27 cellular contexts compared by ENCODE assay signal in genomic region chr2:86397989-86398388, GRCh38. TPM values are rescaled to one million over a fixed set of nuclear protein-coding genes. Genes with fewer than 3 reads are reported as not detected.
DNase-seq lines count a peak whose midpoint lies in the region; ATAC-seq, FAIRE-seq and TF ChIP-seq lines count a peak whose summit lies in the region.
"Had no signal": no experiment of that assay in that cellular context is flagged by ENCODE, and none has a peak within 500 bp of the region (broad histone marks: within the 10 kb centered on the region; RNA-seq: fewer than 3 reads in every experiment).

No MANE protein-coding gene starts in this region.

- H3K4me1 Mint-ChIP-seq in nephron progenitor cell = no peaks in the 10 kb centered on the region

- CTCF ChIA-PET in PC-3 (lab: Charles Lee) = no interaction called here

- H3K9me2 ChIP-seq in PC-3 (replicated peaks; ENCODE audit: low read length) = no peaks in the 10 kb centered on the region

- H3K4me3 Mint-ChIP-seq in nephron progenitor cell = no peak overlapping the region
- H3K4me3 Mint-ChIP-seq: activated CD8-positive, alpha-beta T cell treated with anti-CD3 and anti-CD28 coated beads, Interleukin-2, amount 10 ng/mL, durations not matched to agents 7 days and 5 days; activated naive CD8-positive, alpha-beta T cell treated with anti-CD3 and anti-CD28 coated beads, Interleukin-2, amount 50 U/mL, for 24 hours had no signal

- 0 out of 2 replicates have a peak overlapping the region, but pooled peaks have one; percentile 26 for H2AFZ ChIP-seq in PC-3 (ENCODE audit: low read length)

- H3K36me3 Mint-ChIP-seq in nephron progenitor cell (ENCODE audit: low read depth) = no peaks in the 10 kb centered on the region

- no peak overlapping the region for H3K27ac Mint-ChIP-seq in nephron progenitor cell
- H3K27ac Mint-ChIP-seq: activated CD8-positive, alpha-beta T cell treated with anti-CD3 and anti-CD28 coated beads, Interleukin-2, amount 10 ng/mL, durations not matched to agents 7 days and 5 days; activated naive CD8-positive, alpha-beta T cell treated with anti-CD3 and anti-CD28 coated beads, Interleukin-2, amount 50 U/mL, for 24 hours had no signal

- H3K4me2 ChIP-seq in PC-3 (ENCODE audit: low read length) = no peak overlapping the region

- TF ChIP-seq EP300 in esophagus muscularis mucosa (IDR thresholded peaks at IDR 0.05) = no peak

- H3K4me3 ChIP-seq in PC-3 (ENCODE audit: low read length) (no peak overlapping the region), esophagus muscularis mucosa (no peak overlapping the region)
- H3K4me3 ChIP-seq: HAP-1, testis had no signal

- FAIRE-seq in GM18507 (lab: Jason Lieb, UNC) = peak; percentile 72
- FAIRE-seq: colon, G401.6, HepG2 had no signal

- ATAC-seq in HG03060 (IDR thresholded peaks at IDR 0.05; ENCODE audit: low read depth, unreplicated experiment) (peak; percentile 29), PC-3 (no peak), GM19397 (IDR thresholded peaks at IDR 0.05; ENCODE audit: unreplicated experiment) (no peak), GM21825 (IDR thresholded peaks at IDR 0.05; ENCODE audit: unreplicated experiment) (no peak)
- ATAC-seq: activated CD4-positive, CD25-positive, alpha-beta regulatory T cell treated with anti-CD3 and anti-CD28 coated beads, Interleukin-2, amount 50 U/mL, for 24 hours; activated CD8-positive, alpha-beta T cell treated with anti-CD3 and anti-CD28 coated beads, Interleukin-2, amount 10 ng/mL, durations not matched to agents 7 days and 5 days; activated naive CD8-positive, alpha-beta T cell treated with anti-CD3 and anti-CD28 coated beads, Interleukin-2, amount 50 U/mL, for 24 hours; HepG2 had no signal

- no peak for DNase-seq in GM18507 (ENCODE audit: extremely low spot score, insufficient read length, low read depth)
- DNase-seq in PC-3 = no peak
- DNase-seq in esophagus muscularis mucosa (ENCODE audit: extremely low spot score) = peak; percentile 42
- DNase-seq in NCI-H1436 treated with DMSO at 0.1 percent for 48 hours (lab: John Stamatoyannopoulos, UW) = no peak
- DNase-seq in nephron progenitor cell = no peak
- DNase-seq: activated CD8-positive, alpha-beta T cell treated with anti-CD3 and anti-CD28 coated beads, Interleukin-2, amount 10 ng/mL, durations not matched to agents 7 days and 5 days; activated gamma-delta T cell; activated naive CD8-positive, alpha-beta T cell treated with anti-CD3 and anti-CD28 coated beads, Interleukin-2, amount 50 U/mL, for 24 hours; brain microvascular endothelial cell; DMS 273 treated with DMSO at 0.1 percent for 48 hours; kidney glomerular epithelial cell; mammary epithelial cell; NCI-H1417; NCI-H510A treated with DMSO at 0.1 percent for 48 hours; occipital lobe; stimulated activated CD4-positive, alpha-beta T cell treated with anti-CD3 and anti-CD28 coated beads, Interleukin-2, amount 100 ng/mL, for 48 hours; stimulated activated naive CD4-positive, alpha-beta T cell; T1000; testis had no signal

- H3F3A ChIP-seq in PC-3 (ENCODE audit: low read length, unreplicated experiment) = no peaks in the 10 kb centered on the region

- intact Hi-C loops in PC-3 (cut with micrococcal nuclease) (loop anchor here (2.0 to 10.0 kb wide), 3 partner anchors 44 to 223 kb away; partner anchors contain the start of gene KDM3A), esophagus muscularis mucosa (cut with DNase I) (no loop called here)

- H3K27me3 ChIP-seq in PC-3 (ENCODE audit: low read length) (no peaks in the 10 kb centered on the region), esophagus muscularis mucosa (no peaks in the 10 kb centered on the region)
- H3K27me3 ChIP-seq: brain microvascular endothelial cell, testis had no signal

- TF ChIP-seq POLR2A in esophagus muscularis mucosa (IDR thresholded peaks at IDR 0.05; ENCODE audit: low read depth) = no peak

- no peak overlapping the region for H3K9ac ChIP-seq in PC-3 (ENCODE audit: low read length)

- no peaks in the 10 kb centered on the region for H4K20me1 ChIP-seq in PC-3 (ENCODE audit: low read length)

- H3K36me3 ChIP-seq in PC-3 (ENCODE audit: low read depth, low read length) = no peaks in the 10 kb centered on the region
- no peaks in the 10 kb centered on the region for H3K36me3 ChIP-seq in esophagus muscularis mucosa
- H3K36me3 ChIP-seq: brain microvascular endothelial cell, HAP-1 had no signal

- POLR2A ChIA-PET in PC-3 (lab: Charles Lee; ENCODE audit: unreplicated experiment) = no interaction called here

- TF ChIP-seq CTCF in PC-3 (conservative IDR thresholded peaks at IDR 0.05; ENCODE audit: low read depth, low read length) = no peak
- no peak for TF ChIP-seq CTCF in esophagus muscularis mucosa (IDR thresholded peaks at IDR 0.05)
- no peak for TF ChIP-seq CTCF in nephron progenitor cell (IDR thresholded peaks at IDR 0.05)

- no TSS peak for BruUV-seq in PC-3 (replicated peaks; lab: Mats Ljungman, UMichigan)

- H3K27ac ChIP-seq in PC-3 (ENCODE audit: low read length) (no peak overlapping the region), esophagus muscularis mucosa (replicated peaks in 1 of 4) (no peak overlapping the region)
- H3K27ac ChIP-seq: brain microvascular endothelial cell, testis had no signal

- H3K79me2 ChIP-seq in PC-3 (ENCODE audit: low read length) = no peaks in the 10 kb centered on the region

- H3K9me3 Mint-ChIP-seq in nephron progenitor cell = peaks cover under 1% of the 10 kb centered on the region

- H3K4me1 ChIP-seq in PC-3 (ENCODE audit: insufficient read depth, low read length) (peaks cover 13% of the 10 kb centered on the region), esophagus muscularis mucosa (peaks cover 0 to 10% (median 7%) of the 10 kb centered on the region in 4 donors)

- H3K27me3 Mint-ChIP-seq in nephron progenitor cell (ENCODE audit: low read depth, poor library complexity) = peaks cover 6% of the 10 kb centered on the region

- H3K9me3 ChIP-seq in PC-3 (ENCODE audit: low read length) (no peaks in the 10 kb centered on the region), esophagus muscularis mucosa (no peaks in the 10 kb centered on the region)
- H3K9me3 ChIP-seq: HAP-1, testis had no signal

- WGBS in esophagus muscularis mucosa = 59% methylated on average over 6 of the region's 6 CpGs

RNA-seq across cellular contexts. Expression of gene KDM3A, which starts 43.2 kb away (rescaled TPM):
- total RNA-seq in PC-3 (2014; rRNA removed) (32.2 and 59.6 TPM in 2 replicates), esophagus muscularis mucosa (10 to 100 TPM; 37.3 to 68.6 (median 52.0) TPM)
